ENCODE assay signal across 1 cellular context in genomic region chr12:96194901-96195844, GRCh38.
TF ChIP-seq lines count a peak whose summit lies in the region.

No MANE protein-coding gene starts in this region.

TF ChIP-seq in K562, 482 proteins besides CTCF, POLR2A, EP300 and RAD21 (continued from another document and continues in another):
- TF ChIP-seq MGA (IDR thresholded peaks at IDR 0.05) (peak; percentile 40; the same call in 1 of the 2 replicates), MLX (CRISPR knock-in tag; conservative IDR thresholded peaks at IDR 0.05) (no peak), E2F3 (CRISPR knock-in tag; IDR thresholded peaks at IDR 0.05) (0 out of 2 replicates have a peak, but pooled peaks have one; percentile 38), SPI1 (IDR thresholded peaks at IDR 0.05; ENCODE audit: borderline replicate concordance, low read depth, low read length) (peak; percentile 74), ZNF395 (CRISPR knock-in tag; IDR thresholded peaks at IDR 0.05) (peak; percentile 46; the same call in 1 of the 2 replicates), CREM (IDR thresholded peaks at IDR 0.05; ENCODE audit: low read depth) (0 out of 2 replicates have a peak, but pooled peaks have one; percentile 3), ZNF175 (CRISPR knock-in tag; IDR thresholded peaks at IDR 0.05; ENCODE audit: low read depth) (no peak), PBX2 (CRISPR knock-in tag; IDR thresholded peaks at IDR 0.05; ENCODE audit: low read depth) (no peak), PBX2 (tag; conservative IDR thresholded peaks at IDR 0.05; ENCODE audit: low read depth) (peak; percentile 54), JUND (IDR thresholded peaks at IDR 0.05; ENCODE audit: borderline replicate concordance, low read depth, low read length) (peak; percentile 46; the same call in 1 of the 2 replicates), JUND (tag; IDR thresholded peaks at IDR 0.05; ENCODE audit: borderline replicate concordance, low read depth, low read length) (no peak; the same call in 2 of the 3 replicates), YY1 (IDR thresholded peaks at IDR 0.05; ENCODE audit: borderline replicate concordance in 1 of 3, control insufficient read depth in 1 of 3, extremely low read depth in 1 of 3, insufficient read depth in 3 of 3, insufficient read length in 1 of 3, insufficient replicate concordance in 2 of 3, low read depth in 1 of 3, low read length in 2 of 3) (peak in 1 of 3 experiments; percentile 45), DPF2 (IDR thresholded peaks at IDR 0.05) (peak; percentile 19; the same call in 1 of the 2 replicates), TBL1XR1 (IDR thresholded peaks at IDR 0.05; ENCODE audit: low read length in 2 of 2) (no peak), MEIS2 (IDR thresholded peaks at IDR 0.05; ENCODE audit: partially characterized antibody) (peak; percentile 52), KDM1A (IDR thresholded peaks at IDR 0.05) (no peak), FOXM1 (IDR thresholded peaks at IDR 0.05; ENCODE audit: low read depth) (peak; percentile 51; the same call in 1 of the 2 replicates), FOXM1 (CRISPR knock-in tag; IDR thresholded peaks at IDR 0.05; ENCODE audit: low read depth) (no peak), ERF (CRISPR knock-in tag; IDR thresholded peaks at IDR 0.05) (0 out of 2 replicates have a peak, but pooled peaks have one; percentile 18), MAZ (CRISPR knock-in tag; conservative IDR thresholded peaks at IDR 0.05 in 1 of 2, IDR thresholded peaks at IDR 0.05 in 1 of 2) (peak in 1 of 2 experiments; percentile 15; a peak in 1 of 4 replicates), ELF1 (tag; IDR thresholded peaks at IDR 0.05) (0 out of 2 replicates have a peak, but pooled peaks have one; percentile 16), ZNF384 (IDR thresholded peaks at IDR 0.05; ENCODE audit: low read depth, low read length) (0 out of 2 replicates have a peak, but pooled peaks have one; percentile 45), HDGF (IDR thresholded peaks at IDR 0.05) (no peak), RBFOX2 (IDR thresholded peaks at IDR 0.05; ENCODE audit: low read depth, low read length) (peak; percentile 35; the same call in 1 of the 2 replicates), GABPA (tag; conservative IDR thresholded peaks at IDR 0.05; ENCODE audit: low read depth) (peak; percentile 55), PKNOX1 (IDR thresholded peaks at IDR 0.05) (peak; percentile 48), RERE (CRISPR knock-in tag; IDR thresholded peaks at IDR 0.05; ENCODE audit: borderline replicate concordance) (no peak), MYC (IDR thresholded peaks at IDR 0.05; ENCODE audit: low read depth, low read length) (0 out of 2 replicates have a peak, but pooled peaks have one; percentile 32), MYC (CRISPR knock-in tag; IDR thresholded peaks at IDR 0.05; ENCODE audit: borderline replicate concordance, low read depth) (no peak), PTBP1 (IDR thresholded peaks at IDR 0.05; ENCODE audit: low read depth, low read length) (no peak), KDM5B (IDR thresholded peaks at IDR 0.05; ENCODE audit: insufficient replicate concordance, low read depth, low read length) (peak; percentile 28), L3MBTL2 (IDR thresholded peaks at IDR 0.05) (peak; percentile 70)
